8 cellular contexts compared by ENCODE assay signal in genomic region chr19:19033176-19033425, GRCh38. TPM values are rescaled to one million over a fixed set of nuclear protein-coding genes. Genes with fewer than 3 reads are reported as not detected.
DNase-seq lines count a peak whose midpoint lies in the region; ATAC-seq, FAIRE-seq and TF ChIP-seq lines count a peak whose summit lies in the region.

No MANE protein-coding gene starts in this region.

- H3K4me1 ChIP-seq in kidney (ENCODE audit: control insufficient read depth in 1 of 2, insufficient read depth in 1 of 2, low read depth in 1 of 2, low read length in 2 of 2), result peaks cover 0 to 12% of the 10 kb centered on the region in 2 donors
- H3K4me1 ChIP-seq in tibial artery, result peaks cover 0 to 29% (median 22%) of the 10 kb centered on the region in 4 donors

- FAIRE-seq in kidney (lab: Jason Lieb, UNC), result no peak
- FAIRE-seq in GM19239 (lab: Jason Lieb, UNC), result no peak

- peak overlapping the region; percentile 69 to 75 for H3K9ac ChIP-seq in kidney (ENCODE audit: low read length in 2 of 2)

- no peak for DNase-seq in activated T-cell treated with anti-CD3 and anti-CD28 coated beads, Interleukin-2, amount 50 U/mL, for 24 hours
- no peak for DNase-seq in activated T-cell treated with anti-CD3 and anti-CD28 coated beads, Interleukin-2, amount 50 U/mL, for 48 hours
- no peak for DNase-seq in activated CD8-positive, alpha-beta T cell treated with anti-CD3 and anti-CD28 coated beads for 36 hours
- DNase-seq in kidney (no peak), tibial artery (no peak), DMS153 (lab: John Stamatoyannopoulos, UW) (no peak), kidney glomerular epithelial cell (lab: John Stamatoyannopoulos, UW) (no peak), GM19239 (ENCODE audit: insufficient read length, low spot score) (no peak)

- H3K27me3 Mint-ChIP-seq in activated T-cell treated with anti-CD3 and anti-CD28 coated beads, Interleukin-2, amount 50 U/mL, for 24 hours, result no peaks in the 10 kb centered on the region
- no peaks in the 10 kb centered on the region for H3K27me3 Mint-ChIP-seq in activated CD8-positive, alpha-beta T cell treated with anti-CD3 and anti-CD28 coated beads for 36 hours

- intact Hi-C loops in activated CD8-positive, alpha-beta T cell treated with anti-CD3 and anti-CD28 coated beads for 36 hours (cut with micrococcal nuclease), result no loop called here
- intact Hi-C loops in kidney (cut with DNase I), result no loop called here
- intact Hi-C loops in tibial artery (cut with DNase I; ENCODE audit: low total_unique reads), result no loop called here

- H3K36me3 ChIP-seq in kidney (ENCODE audit: control insufficient read depth in 1 of 2, insufficient read depth in 2 of 2, low read length in 2 of 2), result peaks cover 3 to 6% of the 10 kb centered on the region in 2 donors
- peaks cover 9 to 30% (median 18%) of the 10 kb centered on the region in 3 donors for H3K36me3 ChIP-seq in tibial artery

- H3K4me3 Mint-ChIP-seq in activated T-cell treated with anti-CD3 and anti-CD28 coated beads, Interleukin-2, amount 50 U/mL, for 24 hours, result peak overlapping the region; percentile 90
- peak overlapping the region; percentile 93 for H3K4me3 Mint-ChIP-seq in activated CD8-positive, alpha-beta T cell treated with anti-CD3 and anti-CD28 coated beads for 36 hours

- H3K36me3 Mint-ChIP-seq in activated T-cell treated with anti-CD3 and anti-CD28 coated beads, Interleukin-2, amount 50 U/mL, for 24 hours (ENCODE audit: low read depth), result peaks cover 73% of the 10 kb centered on the region
- peaks cover 42% of the 10 kb centered on the region for H3K36me3 Mint-ChIP-seq in activated CD8-positive, alpha-beta T cell treated with anti-CD3 and anti-CD28 coated beads for 36 hours (ENCODE audit: low read depth)

- H3K4me3 ChIP-seq in kidney (ENCODE audit: low read length in 2 of 2) (peak overlapping the region; percentile 81 to 82), tibial artery (peak overlapping the region; percentile 79 to 86)

- H3K27me3 ChIP-seq in tibial artery, result no peaks in the 10 kb centered on the region

- CTCF ChIA-PET in activated CD8-positive, alpha-beta T cell treated with anti-CD3 and anti-CD28 coated beads for 36 hours (lab: Charles Lee), result no interaction called here

- H3K27ac ChIP-seq in kidney (ENCODE audit: low read depth in 2 of 2, low read length in 2 of 2), result peak overlapping the region; percentile 53 to 92
- peak overlapping the region; percentile 85 to 91 for H3K27ac ChIP-seq in tibial artery

- no peak for ATAC-seq in activated CD8-positive, alpha-beta T cell treated with anti-CD3 and anti-CD28 coated beads for 36 hours

- POLR2A ChIA-PET in activated CD8-positive, alpha-beta T cell treated with anti-CD3 and anti-CD28 coated beads for 36 hours (lab: Charles Lee), result interaction anchor here (1.0 kb wide), 1 partner anchor 200 kb away, joined by 3 read pairs; no protein-coding TSS in a partner anchor

- H3K4me1 Mint-ChIP-seq in activated T-cell treated with anti-CD3 and anti-CD28 coated beads, Interleukin-2, amount 50 U/mL, for 24 hours (ENCODE audit: low read depth), result peaks cover 45% of the 10 kb centered on the region
- peaks cover 35% of the 10 kb centered on the region for H3K4me1 Mint-ChIP-seq in activated CD8-positive, alpha-beta T cell treated with anti-CD3 and anti-CD28 coated beads for 36 hours (ENCODE audit: low read depth)

- peak overlapping the region; percentile 98 for H3K27ac Mint-ChIP-seq in activated T-cell treated with anti-CD3 and anti-CD28 coated beads, Interleukin-2, amount 50 U/mL, for 24 hours
- H3K27ac Mint-ChIP-seq in activated CD8-positive, alpha-beta T cell treated with anti-CD3 and anti-CD28 coated beads for 36 hours, result peak overlapping the region; percentile 95

- no peaks in the 10 kb centered on the region for H3K9me3 Mint-ChIP-seq in activated T-cell treated with anti-CD3 and anti-CD28 coated beads, Interleukin-2, amount 50 U/mL, for 24 hours
- no peaks in the 10 kb centered on the region for H3K9me3 Mint-ChIP-seq in activated CD8-positive, alpha-beta T cell treated with anti-CD3 and anti-CD28 coated beads for 36 hours

- TF ChIP-seq CTCF in activated CD8-positive, alpha-beta T cell treated with anti-CD3 and anti-CD28 coated beads for 36 hours (IDR thresholded peaks at IDR 0.05), result no peak
- TF ChIP-seq CTCF in kidney (IDR thresholded peaks at IDR 0.05; ENCODE audit: borderline replicate concordance, extremely low read depth, insufficient read depth) (no peak), tibial artery (IDR thresholded peaks at IDR 0.05) (no peak)

- H3K9me3 ChIP-seq in kidney (ENCODE audit: control insufficient read depth in 1 of 2, low read length in 2 of 2) (no peaks in the 10 kb centered on the region), tibial artery (no peaks in the 10 kb centered on the region)

RNA-seq across cellular contexts. Expression of gene SUGP2, which starts 0.2 kb away (rescaled TPM):
- total RNA-seq in activated CD8-positive, alpha-beta T cell treated with anti-CD3 and anti-CD28 coated beads for 36 hours, result 100 to 1,000 TPM; 104 to 112 TPM
- 74.1 TPM for total RNA-seq in kidney
- 47.5 TPM for polyA plus RNA-seq in kidney (ENCODE audit: insufficient read depth, low read depth, low replicate concordance)

RNA-seq across cellular contexts. Expression of gene ARMC6, which starts 0.3 kb away (rescaled TPM):
- total RNA-seq in activated CD8-positive, alpha-beta T cell treated with anti-CD3 and anti-CD28 coated beads for 36 hours, result 10 to 100 TPM; 34.2 to 42.8 TPM
- 23.0 TPM for total RNA-seq in kidney
- polyA plus RNA-seq in kidney (ENCODE audit: insufficient read depth, low read depth, low replicate concordance), result 24.6 TPM

RNA-seq across cellular contexts. Expression of gene SLC25A42, which starts 30.7 kb away (rescaled TPM):
- 10 to 100 TPM; 10.9 to 11.1 TPM for total RNA-seq in activated CD8-positive, alpha-beta T cell treated with anti-CD3 and anti-CD28 coated beads for 36 hours
- 9.7 TPM for total RNA-seq in kidney
- 70.7 TPM for polyA plus RNA-seq in kidney (ENCODE audit: insufficient read depth, low read depth, low replicate concordance)
